Comparison of ENCODE assay signal across 22 cellular contexts in genomic region chr12:129641916-129642315, GRCh38.
"Had no signal": no experiment of that assay in that cellular context is flagged by ENCODE, and none has a peak within 500 bp of the region (broad histone marks: within the 10 kb centered on the region; RNA-seq: fewer than 3 reads in every experiment).

No MANE protein-coding gene starts in this region.

- H3K4me1 ChIP-seq: body of pancreas, gastrocnemius medialis, testis, vagina had no signal

- H3K27me3 ChIP-seq: body of pancreas, esophagus muscularis mucosa, gastrocnemius medialis, testis, vagina had no signal

- H3K36me3 ChIP-seq: esophagus muscularis mucosa, gastrocnemius medialis, vagina had no signal

- H3K27ac ChIP-seq: body of pancreas, esophagus muscularis mucosa, gastrocnemius medialis, testis, vagina had no signal

- H3K9me3 ChIP-seq: body of pancreas, esophagus muscularis mucosa, gastrocnemius medialis, testis, vagina had no signal

- ATAC-seq: activated CD4-positive, alpha-beta T cell treated with anti-CD3 and anti-CD28 coated beads for 36 hours; activated T-cell treated with anti-CD3 and anti-CD28 coated beads, Interleukin-2, amount 50 U/mL, for 4 hours; body of pancreas; gastrocnemius medialis; left ventricle myocardium superior had no signal

- DNase-seq: activated B cell treated with CpG ODN at 0.5 μM for 24 hours; activated CD4-positive, alpha-beta T cell treated with anti-CD3 and anti-CD28 coated beads for 36 hours; activated CD4-positive, alpha-beta T cell treated with anti-CD3 and anti-CD28 coated beads, Interleukin-2, amount 50 U/mL, for 48 hours; activated CD8-positive, alpha-beta memory T cell treated with anti-CD3 and anti-CD28 coated beads, Interleukin-2, amount 50 U/mL, for 48 hours; activated naive CD4-positive, alpha-beta T cell treated with anti-CD3 and anti-CD28 coated beads for 36 hours; activated naive CD8-positive, alpha-beta T cell treated with anti-CD3 and anti-CD28 coated beads, Interleukin-2, amount 10 ng/mL, durations not matched to agents 7 days and 5 days; activated T-cell treated with anti-CD3 and anti-CD28 coated beads, Interleukin-2, amount 50 U/mL, for 4 hours; body of pancreas; effector memory CD4-positive, alpha-beta T cell; gastrocnemius medialis; hippocampal formation; kidney glomerular epithelial cell; left ventricle myocardium superior; posterior cingulate gyrus; small intestine; stimulated activated CD8-positive, alpha-beta memory T cell treated with anti-CD3 and anti-CD28 coated beads, Interleukin-4, amount 100 ng/mL, for 48 hours; stimulated activated naive CD4-positive, alpha-beta T cell; T1000; testis; trophoblast cell had no signal

- H3K4me3 ChIP-seq: body of pancreas, esophagus muscularis mucosa, gastrocnemius medialis, testis, vagina had no signal
